In genomic region chr5:7867260-7867659, GRCh38 we compare ENCODE assay signal across 14 cellular contexts. TPM values are rescaled to one million over a fixed set of nuclear protein-coding genes. Genes with fewer than 3 reads are reported as not detected.
DNase-seq lines count a peak whose midpoint lies in the region; ATAC-seq and TF ChIP-seq lines count a peak whose summit lies in the region.
"Had no signal": no experiment of that assay in that cellular context is flagged by ENCODE, and none has a peak within 500 bp of the region (broad histone marks: within the 10 kb centered on the region; RNA-seq: fewer than 3 reads in every experiment).

No MANE protein-coding gene starts in this region.

- no peaks in the 10 kb centered on the region for H3K27me3 ChIP-seq in HCT116 (ENCODE audit: insufficient read depth, low read length)
- H3K27me3 ChIP-seq: upper lobe of left lung had no signal

- no peak overlapping the region for H3K27ac Mint-ChIP-seq in T-helper 1 cell treated with Interleukin-12 subunit alpha and Interleukin-12 subunit beta and Interleukin-4 antibody, amounts not matched to agents 30 μg/mL and 1 μg/mL, for 36 hours
- no peak overlapping the region for H3K27ac Mint-ChIP-seq in activated naive CD8-positive, alpha-beta T cell treated with anti-CD3 and anti-CD28 coated beads, Interleukin-2, amount 10 ng/mL, durations not matched to agents 7 days and 5 days
- H3K27ac Mint-ChIP-seq in nephron: peak overlapping the region in 1 of 3 experiments; percentile 51

- H2AFZ ChIP-seq in HCT116 (ENCODE audit: low read depth, low read length, poor library complexity, severe bottlenecking): no peak overlapping the region

- H3K4me1 Mint-ChIP-seq in T-helper 1 cell treated with Interleukin-12 subunit alpha and Interleukin-12 subunit beta and Interleukin-4 antibody, amounts not matched to agents 30 μg/mL and 1 μg/mL, for 36 hours (ENCODE audit: low read depth): peaks cover 45% of the 10 kb centered on the region
- H3K4me1 Mint-ChIP-seq in activated naive CD8-positive, alpha-beta T cell treated with anti-CD3 and anti-CD28 coated beads, Interleukin-2, amount 10 ng/mL, durations not matched to agents 7 days and 5 days: peaks cover 47% of the 10 kb centered on the region
- H3K4me1 Mint-ChIP-seq in nephron: peaks cover 27% of the 10 kb centered on the region

- peaks cover 4% of the 10 kb centered on the region; the same call in 1 of the 2 replicates for H4K20me1 ChIP-seq in HCT116 (ENCODE audit: insufficient read depth)

- RAD21 ChIA-PET in HCT116 (lab: Charles Lee; ENCODE audit: low non-redundant PET in 1 of 2, low total read pairs in 2 of 2, uncharacterized antibody in 2 of 2, unreplicated experiment in 2 of 2): no interaction called here

- POLR2A ChIA-PET in HCT116 (lab: Charles Lee): no interaction called here
- POLR2A ChIA-PET in activated naive CD8-positive, alpha-beta T cell treated with anti-CD3 and anti-CD28 coated beads, Interleukin-2, amount 10 ng/mL, durations not matched to agents 7 days and 5 days (lab: Charles Lee): no interaction called here

- H3K36me3 ChIP-seq in HCT116 (ENCODE audit: control insufficient read depth in 1 of 2, insufficient read depth in 2 of 2, low read length in 2 of 2): peaks cover 5% of the 10 kb centered on the region in 2 experiments; a peak in 1 of 4 replicates

- no peaks in the 10 kb centered on the region for H3K9me3 Mint-ChIP-seq in T-helper 1 cell treated with Interleukin-12 subunit alpha and Interleukin-12 subunit beta and Interleukin-4 antibody, amounts not matched to agents 30 μg/mL and 1 μg/mL, for 36 hours
- no peaks in the 10 kb centered on the region for H3K9me3 Mint-ChIP-seq in activated naive CD8-positive, alpha-beta T cell treated with anti-CD3 and anti-CD28 coated beads, Interleukin-2, amount 10 ng/mL, durations not matched to agents 7 days and 5 days
- no peaks in the 10 kb centered on the region for H3K9me3 Mint-ChIP-seq in nephron

- peak overlapping the region; percentile 94 for H3K4me3 Mint-ChIP-seq in T-helper 1 cell treated with Interleukin-12 subunit alpha and Interleukin-12 subunit beta and Interleukin-4 antibody, amounts not matched to agents 30 μg/mL and 1 μg/mL, for 36 hours
- H3K4me3 Mint-ChIP-seq in activated naive CD8-positive, alpha-beta T cell treated with anti-CD3 and anti-CD28 coated beads, Interleukin-2, amount 10 ng/mL, durations not matched to agents 7 days and 5 days: peak overlapping the region; percentile 12
- H3K4me3 Mint-ChIP-seq in nephron: peak overlapping the region; percentile 93 to 99 (median 94)

- no peaks in the 10 kb centered on the region for H3K9me3 ChIP-seq in HCT116 (ENCODE audit: control insufficient read depth in 1 of 2, insufficient read depth in 1 of 2, low read depth in 1 of 2, low read length in 2 of 2)
- H3K9me3 ChIP-seq: upper lobe of left lung had no signal

- no peaks in the 10 kb centered on the region for H3K9me2 ChIP-seq in HCT116 (ENCODE audit: insufficient read depth)

- peak overlapping the region in 1 of 2 experiments; percentile 89; a peak in 1 of 4 replicates for H3K4me3 ChIP-seq in HCT116 (replicated peaks in 1 of 2; ENCODE audit: low read depth in 1 of 2, low read length in 2 of 2)

- no peak for DNase-seq in T-helper 1 cell
- no peak for DNase-seq in HCT116 (ENCODE audit: low read depth, low spot score)
- DNase-seq in activated naive CD8-positive, alpha-beta T cell treated with anti-CD3 and anti-CD28 coated beads, Interleukin-2, amount 10 ng/mL, durations not matched to agents 7 days and 5 days: no peak
- DNase-seq in Right ventricle myocardium inferior (ENCODE audit: missing footprints): no peak
- DNase-seq in GM13976 (ENCODE audit: low spot score): no peak
- DNase-seq: anterior cingulate cortex; effector CD4-positive, alpha-beta T cell; IMR-90; NCI-H2029; upper lobe of left lung had no signal

- no peaks in the 10 kb centered on the region for H3K27me3 Mint-ChIP-seq in T-helper 1 cell treated with Interleukin-12 subunit alpha and Interleukin-12 subunit beta and Interleukin-4 antibody, amounts not matched to agents 30 μg/mL and 1 μg/mL, for 36 hours (ENCODE audit: low read depth)
- H3K27me3 Mint-ChIP-seq in activated naive CD8-positive, alpha-beta T cell treated with anti-CD3 and anti-CD28 coated beads, Interleukin-2, amount 10 ng/mL, durations not matched to agents 7 days and 5 days: no peaks in the 10 kb centered on the region
- H3K27me3 Mint-ChIP-seq in nephron (ENCODE audit: low read depth): no peaks in the 10 kb centered on the region

- peaks cover 7 to 18% of the 10 kb centered on the region in 2 experiments; a peak in 3 of 4 replicates for H3K4me1 ChIP-seq in HCT116 (ENCODE audit: control insufficient read depth in 1 of 2, insufficient read depth in 2 of 2, low read length in 2 of 2)

- TF ChIP-seq RAD21 in HCT116 (IDR thresholded peaks at IDR 0.05; ENCODE audit: low read depth): no peak

- in situ Hi-C loops in GM13976 (cut with MboI; ENCODE audit: low sequenced_read_pairs, unreplicated experiment): no loop called here

- TF ChIP-seq CTCF in HCT116 (IDR thresholded peaks at IDR 0.05 in 2 of 3, conservative IDR thresholded peaks at IDR 0.05 in 1 of 3; ENCODE audit: borderline replicate concordance in 1 of 3, insufficient read depth in 1 of 3, low read depth in 2 of 3, low read length in 2 of 3) (no peak), nephron (IDR thresholded peaks at IDR 0.05; ENCODE audit: unreplicated experiment in 3 of 3) (no peak), GM13976 (IDR thresholded peaks at IDR 0.05; ENCODE audit: borderline replicate concordance, control extremely low read depth, extremely low read depth, insufficient read depth, missing control alignments) (no peak)

- CTCF ChIA-PET in HCT116 (lab: Charles Lee): no interaction called here

- H3K4me2 ChIP-seq in HCT116 (ENCODE audit: low read length): peak overlapping the region; percentile 93

- peaks cover 54% of the 10 kb centered on the region for H3K79me2 ChIP-seq in HCT116 (ENCODE audit: insufficient read depth, low read length)

- H3K36me3 Mint-ChIP-seq in T-helper 1 cell treated with Interleukin-12 subunit alpha and Interleukin-12 subunit beta and Interleukin-4 antibody, amounts not matched to agents 30 μg/mL and 1 μg/mL, for 36 hours (ENCODE audit: low read depth): peaks cover 35% of the 10 kb centered on the region
- peaks cover 18% of the 10 kb centered on the region for H3K36me3 Mint-ChIP-seq in activated naive CD8-positive, alpha-beta T cell treated with anti-CD3 and anti-CD28 coated beads, Interleukin-2, amount 10 ng/mL, durations not matched to agents 7 days and 5 days
- H3K36me3 Mint-ChIP-seq in nephron (ENCODE audit: low read depth): peaks cover 24% of the 10 kb centered on the region

- no peak for ATAC-seq in HCT116
- ATAC-seq in activated naive CD8-positive, alpha-beta T cell treated with anti-CD3 and anti-CD28 coated beads, Interleukin-2, amount 10 ng/mL, durations not matched to agents 7 days and 5 days (ENCODE audit: low read depth): no peak
- no peak for ATAC-seq in HG02970 (IDR thresholded peaks at IDR 0.05; ENCODE audit: low FRiP score, unreplicated experiment)
- no peak for ATAC-seq in Right ventricle myocardium inferior

- H3K27ac ChIP-seq in HCT116 (ENCODE audit: low read depth, low read length): no peak overlapping the region
- H3K27ac ChIP-seq: upper lobe of left lung had no signal

- no peak for TF ChIP-seq POLR2A in HCT116 (IDR thresholded peaks at IDR 0.05; ENCODE audit: borderline replicate concordance, extremely low read depth, insufficient read depth, insufficient read length)

- no TSS peak for BruUV-seq in HCT116 (replicated peaks; lab: Mats Ljungman, UMichigan)

- intact Hi-C loops in HCT116 (cut with micrococcal nuclease) (no loop called here), Right ventricle myocardium inferior (cut with DNase I) (no loop called here)

- no peak overlapping the region for H3K9ac ChIP-seq in HCT116 (ENCODE audit: low read length)

TF ChIP-seq in HCT116, 20 proteins besides CTCF, POLR2A, EP300 and RAD21 (continues in another document):
- TF ChIP-seq MAX (IDR thresholded peaks at IDR 0.05): no peak
- no peak for TF ChIP-seq ELF1 (IDR thresholded peaks at IDR 0.05; ENCODE audit: borderline replicate concordance, low read depth)
- TF ChIP-seq EZH2phosphoT487 (IDR thresholded peaks at IDR 0.05; ENCODE audit: borderline replicate concordance): no peak
- TF ChIP-seq JUND (IDR thresholded peaks at IDR 0.05): no peak
- TF ChIP-seq FOSL1 (IDR thresholded peaks at IDR 0.05; ENCODE audit: low read depth): no peak
- no peak for TF ChIP-seq CBX3 (IDR thresholded peaks at IDR 0.05; ENCODE audit: low read depth)
- no peak for TF ChIP-seq SP1 (IDR thresholded peaks at IDR 0.05; ENCODE audit: low read depth)

RNA-seq across cellular contexts. Expression of gene FASTKD3, which starts 1.6 kb away (rescaled TPM):
- total RNA-seq in HCT116 (2021; ENCODE audit: unreplicated experiment) (12.0 TPM), Right ventricle myocardium inferior (7.9 TPM)
- polyA plus RNA-seq in HCT116 (2012): 5.6 and 8.3 TPM in 2 replicates
- total RNA-seq in activated naive CD8-positive, alpha-beta T cell treated with anti-CD3 and anti-CD28 coated beads, Interleukin-2, amount 10 ng/mL, durations not matched to agents 7 days and 5 days: 10 to 100 TPM; 11.9 to 14.8 TPM

RNA-seq across cellular contexts. Expression of gene MTRR, which starts 1.7 kb away (rescaled TPM):
- total RNA-seq in HCT116 (2021; ENCODE audit: unreplicated experiment) (32.5 TPM), Right ventricle myocardium inferior (32.2 TPM)
- polyA plus RNA-seq in HCT116 (2012): 20.7 and 26.2 TPM in 2 replicates
- 10 to 100 TPM; 56.3 to 57.0 TPM for total RNA-seq in activated naive CD8-positive, alpha-beta T cell treated with anti-CD3 and anti-CD28 coated beads, Interleukin-2, amount 10 ng/mL, durations not matched to agents 7 days and 5 days

RNA-seq across cellular contexts. Expression of gene CFAP90, which starts 16.3 kb away (rescaled TPM):
- total RNA-seq in HCT116 (2021; ENCODE audit: unreplicated experiment) (not detected), Right ventricle myocardium inferior (not detected)
- polyA plus RNA-seq in HCT116 (2012): not detected in 2 replicates
- total RNA-seq in activated naive CD8-positive, alpha-beta T cell treated with anti-CD3 and anti-CD28 coated beads, Interleukin-2, amount 10 ng/mL, durations not matched to agents 7 days and 5 days: not detected
- total RNA-seq: Daoy, IMR-90 had no signal

Comparison
In these comparisons a context has a peak if more than half of its experiments do, and no peak if none do; other contexts are left out.
1. H3K4me3 Mint-ChIP-seq: peak in every context shown above with its lines; median percentile 94 in T-helper 1 cell treated with Interleukin-12 subunit alpha and Interleukin-12 subunit beta and Interleukin-4 antibody, amounts not matched to agents 30 μg/mL and 1 μg/mL, for 36 hours; 94 in nephron; 12 in activated naive CD8-positive, alpha-beta T cell treated with anti-CD3 and anti-CD28 coated beads, Interleukin-2, amount 10 ng/mL, durations not matched to agents 7 days and 5 days.